ENCODE assay signal across 8 cellular contexts in the genomic region with DNA sequence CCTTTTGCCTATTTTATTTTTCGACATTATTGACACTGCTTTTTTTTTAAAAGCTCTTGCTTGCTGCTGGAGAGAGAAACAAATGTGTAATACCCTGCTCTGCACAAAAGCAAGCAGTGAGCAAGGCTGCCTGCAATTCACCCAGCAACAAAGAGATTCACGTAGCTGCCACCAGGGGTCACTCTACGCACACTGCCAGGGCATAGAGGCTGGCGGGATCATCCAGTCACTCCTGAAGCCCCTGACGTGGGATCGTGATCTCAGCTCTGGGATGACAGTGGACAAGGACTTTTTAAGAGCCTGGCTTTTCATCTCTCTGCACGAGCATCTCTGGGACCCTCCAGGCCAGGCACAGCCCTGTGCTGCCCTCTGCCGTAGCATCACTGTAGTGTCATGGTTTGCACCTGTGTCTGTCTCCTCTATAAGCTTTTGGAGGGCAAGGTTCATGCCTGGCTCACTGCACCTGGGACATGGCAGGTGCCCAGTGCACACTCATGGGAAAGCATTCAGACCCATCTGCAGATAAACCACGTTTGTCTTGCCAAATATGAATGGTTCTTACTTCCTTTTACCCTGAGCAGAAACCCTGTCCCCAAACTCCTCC. TPM values are rescaled to one million over a fixed set of nuclear protein-coding genes. Genes with fewer than 3 reads are reported as not detected.
A peak's percentile ranks its signal among the peaks of the same experiment; 100 is the strongest.
DNase-seq lines count a peak whose midpoint lies in the region; ATAC-seq, FAIRE-seq and TF ChIP-seq lines count a peak whose summit lies in the region.

No MANE protein-coding gene starts in this region.

- peaks cover 11% of the 10 kb centered on the region for H3K4me1 ChIP-seq in GM12878 (ENCODE audit: control insufficient read depth, insufficient read depth, low read length)
- no peaks in the 10 kb centered on the region for H3K4me1 ChIP-seq in smooth muscle cell (ENCODE audit: low read depth)

- H3K27ac ChIP-seq in GM12878 (ENCODE audit: control insufficient read depth, insufficient read depth) (no peak overlapping the region), smooth muscle cell (ENCODE audit: low read depth) (no peak overlapping the region)

- H2AFZ ChIP-seq in GM12878 (ENCODE audit: control insufficient read depth, low read depth, low read length), result no peak overlapping the region
- H2AFZ ChIP-seq in smooth muscle cell (ENCODE audit: low read depth), result no peak overlapping the region

- H3K4me3 ChIP-seq in MG63, result no peak overlapping the region
- no peak overlapping the region for H3K4me3 ChIP-seq in GM12878
- H3K4me3 ChIP-seq in smooth muscle cell, result no peak overlapping the region

- H3K36me3 ChIP-seq in MG63 (no peaks in the 10 kb centered on the region), GM12878 (ENCODE audit: control insufficient read depth in 2 of 2, insufficient read depth in 2 of 2, low read length in 1 of 2) (no peaks in the 10 kb centered on the region), smooth muscle cell (ENCODE audit: low read depth) (no peaks in the 10 kb centered on the region)

- POLR2A ChIA-PET in GM12878 (lab: Charles Lee), result no interaction called here

- in situ Hi-C loops in GM12878 (cut with MboI), result loop anchor here (5.0 kb wide), 1 partner anchor 329 kb away; no protein-coding TSS in a partner anchor

- CTCF ChIA-PET in GM12878 (lab: Yijun Ruan, JAX), result interaction anchor here (0.7 to 4.8 kb wide), 46 partner anchors 8 to 1083 kb away, joined by 3 to 80 read pairs (median 4); a partner anchor contains a TSS

- WGBS in GM12878 (ENCODE audit: insufficient coverage, insufficient replicate concordance, low lambda C conversion rate, missing lambda C conversion rate), result under 1% methylated on average over 9 of the region's 9 CpGs
- WGBS in smooth muscle cell (ENCODE audit: low lambda C conversion rate), result 10% methylated on average over 9 of the region's 9 CpGs

- DNase-seq in EL (peak; percentile 57), MG63 (peak; percentile 30), T follicular helper cell (ENCODE audit: low read depth) (peak; percentile 6), GM12878 (ENCODE audit: low read depth, low spot score) (no peak), iPS DF 19.7 (ENCODE audit: low read depth, low spot score) (peak; percentile 60), smooth muscle cell (lab: John Stamatoyannopoulos, UW; ENCODE audit: unreplicated experiment) (peak; percentile 20), cortex of kidney (lab: John Stamatoyannopoulos, UW) (no peak)

- no peak for TF ChIP-seq EP300 in GM12878 (IDR thresholded peaks at IDR 0.05; ENCODE audit: borderline replicate concordance in 1 of 2, control insufficient read depth in 1 of 2, low read depth in 2 of 2, low read length in 2 of 2)

- no peaks in the 10 kb centered on the region for H3K79me2 ChIP-seq in GM12878 (ENCODE audit: control insufficient read depth, insufficient read depth, low read length)
- no peaks in the 10 kb centered on the region for H3K79me2 ChIP-seq in smooth muscle cell (ENCODE audit: low read depth)

- peak; percentile 78 for FAIRE-seq in GM12878 (lab: Jason Lieb, UNC)

- H3K4me2 ChIP-seq in GM12878 (ENCODE audit: control insufficient read depth, insufficient read depth) (no peak overlapping the region), smooth muscle cell (no peak overlapping the region)

- SMC1A ChIA-PET in GM12878 (lab: Charles Lee; ENCODE audit: uncharacterized antibody, unreplicated experiment), result interaction anchor here (0.7 to 4.9 kb wide), 10 partner anchors 17 to 591 kb away, joined by 3 to 40 read pairs (median 4); no protein-coding TSS in a partner anchor

- intact Hi-C loops in GM12878 (cut with micrococcal nuclease; ENCODE audit: unreplicated experiment), result loop anchor here (1.0 to 5.0 kb wide), 4 partner anchors 88 to 333 kb away; no protein-coding TSS in a partner anchor

- no peak for TF ChIP-seq POLR2A in GM12878 (IDR thresholded peaks at IDR 0.05; ENCODE audit: low read depth, low read length)

- no peaks in the 10 kb centered on the region for H3F3A ChIP-seq in smooth muscle cell (ENCODE audit: low read depth)

- H3K9ac ChIP-seq in GM12878 (ENCODE audit: control insufficient read depth, insufficient read depth, low read length) (no peak overlapping the region), smooth muscle cell (ENCODE audit: low read depth) (no peak overlapping the region)

- no TSS peak for BruUV-seq in GM12878 (replicated peaks; lab: Mats Ljungman, UMichigan)

- RAD21 ChIA-PET in GM12878 (lab: Charles Lee; ENCODE audit: unreplicated experiment), result interaction anchor here (0.9 to 3.5 kb wide), 9 partner anchors 10 to 332 kb away, joined by 3 to 26 read pairs (median 5); no protein-coding TSS in a partner anchor

- peak; percentile 91 for TF ChIP-seq RAD21 in GM12878 (IDR thresholded peaks at IDR 0.05; ENCODE audit: insufficient read depth, low read depth, low read length)

- H4K20me1 ChIP-seq in GM12878 (ENCODE audit: control insufficient read depth, insufficient read depth) (no peaks in the 10 kb centered on the region), smooth muscle cell (ENCODE audit: low read depth) (no peaks in the 10 kb centered on the region)

- H3K27me3 ChIP-seq in MG63 (no peaks in the 10 kb centered on the region), GM12878 (replicated peaks in 1 of 2; ENCODE audit: control insufficient read depth in 2 of 2, insufficient read depth in 2 of 2, low read length in 1 of 2) (no peaks in the 10 kb centered on the region; a peak in 2 of 4 replicates), smooth muscle cell (ENCODE audit: low read depth) (peaks cover 10% of the 10 kb centered on the region)

- ATAC-seq in GM21529 (IDR thresholded peaks at IDR 0.05; ENCODE audit: unreplicated experiment) (peak; percentile 82), GM12878 (peak; percentile 94)

- peak; percentile 93 to 98 (median 94) for TF ChIP-seq CTCF in GM12878 (IDR thresholded peaks at IDR 0.05 in 2 of 3, conservative IDR thresholded peaks at IDR 0.05 in 1 of 3; ENCODE audit: control insufficient read depth in 2 of 3, extremely low read depth in 1 of 3, insufficient read depth in 1 of 3, low read depth in 3 of 3, low read length in 3 of 3)
- peak; percentile 90 for TF ChIP-seq CTCF in smooth muscle cell (IDR thresholded peaks at IDR 0.05; ENCODE audit: borderline replicate concordance, insufficient read depth, poor library complexity, severe bottlenecking)

- H3K9me3 ChIP-seq in MG63, result no peaks in the 10 kb centered on the region
- no peaks in the 10 kb centered on the region for H3K9me3 ChIP-seq in GM12878 (replicated peaks; ENCODE audit: control insufficient read depth, insufficient read depth, low read length)
- no peaks in the 10 kb centered on the region for H3K9me3 ChIP-seq in smooth muscle cell (replicated peaks; ENCODE audit: low read depth)

TF ChIP-seq in GM12878, 131 proteins besides CTCF, POLR2A, EP300 and RAD21:
- no peak for TF ChIP-seq SUZ12 (IDR thresholded peaks at IDR 0.05; ENCODE audit: unreplicated experiment)
- TF ChIP-seq RFX5 (IDR thresholded peaks at IDR 0.05; ENCODE audit: low read depth, low read length), result peak; percentile 82
- TF ChIP-seq KLF5 (IDR thresholded peaks at IDR 0.05; ENCODE audit: partially characterized antibody), result no peak
- peak; percentile 82 for TF ChIP-seq SMC3 (IDR thresholded peaks at IDR 0.05; ENCODE audit: borderline replicate concordance, low read length)
- TF ChIP-seq, protein P1, sequence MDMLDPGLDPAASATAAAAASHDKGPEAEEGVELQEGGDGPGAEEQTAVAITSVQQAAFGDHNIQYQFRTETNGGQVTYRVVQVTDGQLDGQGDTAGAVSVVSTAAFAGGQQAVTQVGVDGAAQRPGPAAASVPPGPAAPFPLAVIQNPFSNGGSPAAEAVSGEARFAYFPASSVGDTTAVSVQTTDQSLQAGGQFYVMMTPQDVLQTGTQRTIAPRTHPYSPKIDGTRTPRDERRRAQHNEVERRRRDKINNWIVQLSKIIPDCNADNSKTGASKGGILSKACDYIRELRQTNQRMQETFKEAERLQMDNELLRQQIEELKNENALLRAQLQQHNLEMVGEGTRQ (IDR thresholded peaks at IDR 0.05; ENCODE audit: borderline replicate concordance, low read depth, low read length), result no peak
- TF ChIP-seq RB1 (IDR thresholded peaks at IDR 0.05; ENCODE audit: borderline replicate concordance), result peak; percentile 54; the same call in 1 of the 2 replicates
- TF ChIP-seq SMARCA5 (IDR thresholded peaks at IDR 0.05), result peak; percentile 79
- no peak for TF ChIP-seq KAT2A (conservative IDR thresholded peaks at IDR 0.05; ENCODE audit: control insufficient read depth, low read depth, low read length)

RNA-seq across cellular contexts. Expression of a gene that starts 19.8 kb away (rescaled TPM):
- not detected in 2 replicates for total RNA-seq in MG63 (2014; rRNA removed; shearing (Covaris generic); ENCODE audit: low replicate concordance)
- total RNA-seq in GM12878 (2013; cell fraction: nucleolus; rRNA removed), result 0.34 and 0.38 TPM in 2 replicates
- total RNA-seq in GM12878 (2014; rRNA removed) (0.06 and 0.11 TPM in 2 replicates), GM12878 (2014; rRNA removed; fragmentation: Illumina TruSeq; extraction: Trizol) (0.09 TPM in 2 replicates), GM12878 (2021) (0.05 and 0.08 TPM in 2 replicates), smooth muscle cell (0.04 TPM in 1 of 2 replicates, not detected in the other)
- 0.04 TPM for polyA plus RNA-seq in GM12878 (2011; ENCODE audit: low read depth)
- polyA plus RNA-seq in GM12878 (2011; rRNA removed) (0.04 TPM in 2 replicates), GM12878 (2014; fragmentation: Illumina TruSeq; extraction: Trizol) (0.04 TPM in 1 of 2 replicates, not detected in the other), GM12878 (2014; fragmentation: Nextera tagmentation; extraction: Ambion mirVana) (not detected), GM12878 (2014; rRNA removed) (0.04 and 0.11 TPM in 2 replicates), GM12878 (2016; fragmentation: Nextera tagmentation; extraction: Ambion mirVana) (under 1 TPM in 1 of 2 experiments, not detected in 1; 0.05 TPM), smooth muscle cell (not detected in 2 replicates)
- polyA plus RNA-seq in GM12878 (2011; cell fraction: cytosol; rRNA removed), result 0.06 and 0.07 TPM in 2 replicates
- 0.19 TPM in 2 replicates for polyA plus RNA-seq in GM12878 (2011; cell fraction: nucleus; rRNA removed)
- polyA plus RNA-seq in GM12878 (2012), result 0.04 TPM in 2 replicates
- 0.15 and 0.21 TPM in 2 replicates for polyA minus RNA-seq in GM12878 (2011; rRNA and poly(A)+ RNA removed)
- polyA minus RNA-seq in GM12878 (2011; cell fraction: cytosol; rRNA and poly(A)+ RNA removed), result not detected in 2 replicates
- polyA minus RNA-seq in GM12878 (2011; cell fraction: nucleus; rRNA and poly(A)+ RNA removed), result 0.36 and 0.38 TPM in 2 replicates

Comparison
In these comparisons a context has a peak if more than half of its experiments do, and no peak if none do; other contexts are left out.
1. DNase-seq: peak in EL (single experiment), MG63 (single experiment), T follicular helper cell (single experiment), iPS DF 19.7 (single experiment) and smooth muscle cell (single experiment); none in GM12878 (single experiment) and cortex of kidney (single experiment).